Comparison of ENCODE assay signal across 8 cellular contexts in genomic region chr10:47024399-47025252, GRCh38.
DNase-seq lines count a peak whose midpoint lies in the region; ATAC-seq and TF ChIP-seq lines count a peak whose summit lies in the region.

No MANE protein-coding gene starts in this region.

- no peak overlapping the region for H3K4me3 ChIP-seq in body of pancreas

- ATAC-seq in GM18511 (IDR thresholded peaks at IDR 0.05; ENCODE audit: unreplicated experiment): peak; percentile 75
- peak; percentile 85 for ATAC-seq in body of pancreas
- ATAC-seq in GM21576 (IDR thresholded peaks at IDR 0.05; ENCODE audit: unreplicated experiment): no peak

- DNase-seq in AG20443 (ENCODE audit: low spot score) (peak; percentile 59), LHCN-M2 (ENCODE audit: low read depth) (peak; percentile 7), UCSD-AML1 (lab: John Stamatoyannopoulos, UW; ENCODE audit: unreplicated experiment) (peak; percentile 35), body of pancreas (peak; percentile 78 to 84 (median 80)), iPS-NIHi11 (ENCODE audit: low spot score) (peak; percentile 90)
- DNase-seq in stimulated activated CD4-positive, alpha-beta T cell treated with anti-CD3 and anti-CD28 coated beads, Interleukin-15, amount 100 ng/mL, for 24 hours: peak; percentile 80

- 14 to 15% methylated on average over 8 to 9 of the region's 9 CpGs for WGBS in body of pancreas, 2 donors

- H3K4me1 ChIP-seq in body of pancreas: no peaks in the 10 kb centered on the region

- H3K36me3 ChIP-seq in body of pancreas (replicated peaks in 1 of 2; ENCODE audit: insufficient read depth in 1 of 2, low read depth in 2 of 2): no peaks in the 10 kb centered on the region

- TF ChIP-seq POLR2A in body of pancreas (IDR thresholded peaks at IDR 0.05): no peak

- no peaks in the 10 kb centered on the region for H3K27me3 ChIP-seq in body of pancreas

- no peaks in the 10 kb centered on the region for H3K9me3 ChIP-seq in body of pancreas

- no peak overlapping the region for H3K27ac ChIP-seq in body of pancreas

- intact Hi-C loops in body of pancreas (cut with DNase I): loop anchor here (5.0 kb wide), 1 partner anchor 293 kb away; no protein-coding TSS in a partner anchor

- TF ChIP-seq CTCF in body of pancreas (IDR thresholded peaks at IDR 0.05): peak; percentile 81 to 94 (median 90)

Comparison
In these comparisons a context has a peak if more than half of its experiments do, and no peak if none do; other contexts are left out.
1. DNase-seq: peak in every context shown above with its lines; median percentile 90 in iPS-NIHi11; 80 in body of pancreas; 80 in stimulated activated CD4-positive, alpha-beta T cell treated with anti-CD3 and anti-CD28 coated beads, Interleukin-15, amount 100 ng/mL, for 24 hours; 59 in AG20443; 35 in UCSD-AML1; 7 in LHCN-M2.